8 cellular contexts compared by ENCODE assay signal in genomic region chr16:31476305-31477219, GRCh38. TPM values are rescaled to one million over a fixed set of nuclear protein-coding genes. Genes with fewer than 3 reads are reported as not detected.
DNase-seq lines count a peak whose midpoint lies in the region; ATAC-seq lines count a peak whose summit lies in the region.

No MANE protein-coding gene starts in this region.

- ATAC-seq in GM18858 (IDR thresholded peaks at IDR 0.05; ENCODE audit: unreplicated experiment) = peak; percentile 37
- peak; percentile 58 for ATAC-seq in HG03457 (IDR thresholded peaks at IDR 0.05; ENCODE audit: unreplicated experiment)
- ATAC-seq in naive thymus-derived CD4-positive, alpha-beta T cell = peak; percentile 93

- peak overlapping the region; percentile 72 to 78 for H3K4me3 ChIP-seq in duodenal mucosa (ENCODE audit: low read depth in 1 of 2, low read length in 2 of 2)
- H3K4me3 ChIP-seq in naive thymus-derived CD4-positive, alpha-beta T cell (ENCODE audit: low read length) = peak overlapping the region; percentile 65

- no peaks in the 10 kb centered on the region for H3K9me3 Mint-ChIP-seq in naive thymus-derived CD4-positive, alpha-beta T cell

- peak; percentile 79 for DNase-seq in activated CD4-positive, CD25-positive, alpha-beta regulatory T cell treated with anti-CD3 and anti-CD28 coated beads, Interleukin-2, amount 50 U/mL, for 72 hours
- DNase-seq in naive thymus-derived CD4-positive, alpha-beta T cell = peak; percentile 60 to 85 (median 77)
- peak; percentile 73 to 87 (median 84) for DNase-seq in stimulated activated naive CD4-positive, alpha-beta T cell (lab: John Stamatoyannopoulos, UW)
- DNase-seq in NCI-H146 (lab: John Stamatoyannopoulos, UW) (no peak), NCI-H2107 (lab: John Stamatoyannopoulos, UW) (no peak)

- H3K4me1 ChIP-seq in duodenal mucosa (ENCODE audit: control insufficient read depth in 1 of 2, insufficient read depth in 2 of 2, low read length in 2 of 2) = peaks cover 19 to 59% of the 10 kb centered on the region in 2 donors
- peaks cover 2 to 6% of the 10 kb centered on the region in 2 donors for H3K4me1 ChIP-seq in naive thymus-derived CD4-positive, alpha-beta T cell (ENCODE audit: control insufficient read depth in 2 of 2, insufficient read depth in 2 of 2, low read length in 2 of 2)

- intact Hi-C loops in naive thymus-derived CD4-positive, alpha-beta T cell (cut with micrococcal nuclease) = loop anchor here (1.0 to 5.0 kb wide), 5 partner anchors 11 to 236 kb away; partner anchors contain the start of genes ARMC5 (in 2 of the 2) and RUSF1 (in 1 of the 2)

- H3K27me3 Mint-ChIP-seq in naive thymus-derived CD4-positive, alpha-beta T cell = peaks cover 0 to 63% (median 11%) of the 10 kb centered on the region in 5 donors

- CTCF ChIA-PET in naive thymus-derived CD4-positive, alpha-beta T cell (lab: Charles Lee) = interaction anchor here (0.9 to 3.2 kb wide), 3 partner anchors 16 to 392 kb away, joined by 3 to 17 read pairs (median 3); partner anchors contain the start of gene ARMC5

- peaks cover 0 to 6% of the 10 kb centered on the region in 2 donors for H3K36me3 ChIP-seq in duodenal mucosa (ENCODE audit: control insufficient read depth in 1 of 2, insufficient read depth in 2 of 2, low read length in 2 of 2)
- no peaks in the 10 kb centered on the region for H3K36me3 ChIP-seq in naive thymus-derived CD4-positive, alpha-beta T cell (ENCODE audit: control insufficient read depth in 2 of 3, insufficient read depth in 3 of 3, low read length in 3 of 3)

- H3K9me3 ChIP-seq in duodenal mucosa (ENCODE audit: control insufficient read depth in 1 of 2, low read length in 2 of 2) = no peaks in the 10 kb centered on the region
- no peaks in the 10 kb centered on the region for H3K9me3 ChIP-seq in naive thymus-derived CD4-positive, alpha-beta T cell (ENCODE audit: control insufficient read depth in 2 of 3, low read length in 3 of 3)

- no peaks in the 10 kb centered on the region for H3K36me3 Mint-ChIP-seq in naive thymus-derived CD4-positive, alpha-beta T cell

- POLR2A ChIA-PET in naive thymus-derived CD4-positive, alpha-beta T cell (lab: Charles Lee) = interaction anchor here (0.7 to 7.8 kb wide), 9 partner anchors 11 to 519 kb away, joined by 3 to 69 read pairs (median 4); partner anchors contain the start of genes ARMC5, RUSF1 and SETD1A

- peak overlapping the region; percentile 75 to 91 (median 84) for H3K4me3 Mint-ChIP-seq in naive thymus-derived CD4-positive, alpha-beta T cell

- peak overlapping the region; percentile 64 to 73 for H3K9ac ChIP-seq in duodenal mucosa (ENCODE audit: low read depth in 1 of 2, low read length in 2 of 2)

- H3K27ac ChIP-seq in duodenal mucosa (ENCODE audit: low read depth, low read length) = peak overlapping the region; percentile 94
- peak overlapping the region; percentile 65 for H3K27ac ChIP-seq in naive thymus-derived CD4-positive, alpha-beta T cell (ENCODE audit: low read depth, low read length)

- H3K4me1 Mint-ChIP-seq in naive thymus-derived CD4-positive, alpha-beta T cell = peaks cover 8 to 30% (median 19%) of the 10 kb centered on the region in 7 donors

- peaks cover 0 to under 1% of the 10 kb centered on the region in 2 donors for H3K27me3 ChIP-seq in duodenal mucosa (ENCODE audit: control insufficient read depth in 1 of 2, insufficient read depth in 2 of 2, low read length in 2 of 2)
- no peaks in the 10 kb centered on the region for H3K27me3 ChIP-seq in naive thymus-derived CD4-positive, alpha-beta T cell (ENCODE audit: control insufficient read depth in 2 of 2, insufficient read depth in 2 of 2, low read length in 2 of 2)

- peak overlapping the region in 8 of 9 donors; percentile 58 to 83 (median 79) for H3K27ac Mint-ChIP-seq in naive thymus-derived CD4-positive, alpha-beta T cell

RNA-seq across cellular contexts. Expression of gene TGFB1I1, which starts 4.6 kb away (rescaled TPM):
- 1 to 10 TPM in 1 of 5 experiments, under 1 TPM in 4; 0.29 to 1.5 (median 0.57) TPM for total RNA-seq in naive thymus-derived CD4-positive, alpha-beta T cell
- under 1 TPM; 0.32 to 0.44 TPM for polyA plus RNA-seq in naive thymus-derived CD4-positive, alpha-beta T cell

RNA-seq across cellular contexts. Expression of gene SLC5A2, which starts 6.4 kb away (rescaled TPM):
- 1 to 10 TPM in 4 of 5 experiments, under 1 TPM in 1; 0.12 to 5.5 (median 3.7) TPM for total RNA-seq in naive thymus-derived CD4-positive, alpha-beta T cell
- 1 to 10 TPM; 2.4 to 3.3 TPM for polyA plus RNA-seq in naive thymus-derived CD4-positive, alpha-beta T cell

RNA-seq across cellular contexts. Expression of gene ARMC5, which starts 17.3 kb away (rescaled TPM):
- 10 to 100 TPM in 3 of 5 experiments, 1 to 10 TPM in 2; 8.5 to 14.4 (median 11.5) TPM for total RNA-seq in naive thymus-derived CD4-positive, alpha-beta T cell
- polyA plus RNA-seq in naive thymus-derived CD4-positive, alpha-beta T cell = 10 to 100 TPM in 1 of 2 donors, 1 to 10 TPM in 1; 6.2 to 12.1 TPM

RNA-seq across cellular contexts. Expression of gene RUSF1, which starts 31.6 kb away (rescaled TPM):
- total RNA-seq in naive thymus-derived CD4-positive, alpha-beta T cell = 100 to 1,000 TPM in 2 of 5 experiments, 10 to 100 TPM in 3; 47.3 to 118 (median 89.5) TPM
- polyA plus RNA-seq in naive thymus-derived CD4-positive, alpha-beta T cell = 10 to 100 TPM; 22.8 to 30.1 TPM

RNA-seq across cellular contexts. Expression of gene ZNF843, which starts 34.0 kb away (rescaled TPM):
- total RNA-seq in naive thymus-derived CD4-positive, alpha-beta T cell = under 1 TPM; 0.11 to 0.54 (median 0.32) TPM
- polyA plus RNA-seq in naive thymus-derived CD4-positive, alpha-beta T cell = under 1 TPM; 0.12 to 0.33 TPM

Comparison
In these comparisons a context has a peak if more than half of its experiments do, and no peak if none do; other contexts are left out.
1. ATAC-seq: peak in every context shown above with its lines; median percentile 93 in naive thymus-derived CD4-positive, alpha-beta T cell; 58 in HG03457; 37 in GM18858.
2. DNase-seq: peak in activated CD4-positive, CD25-positive, alpha-beta regulatory T cell treated with anti-CD3 and anti-CD28 coated beads, Interleukin-2, amount 50 U/mL, for 72 hours (single experiment), naive thymus-derived CD4-positive, alpha-beta T cell (9 of 9) and stimulated activated naive CD4-positive, alpha-beta T cell (6 of 6); none in NCI-H146 (single experiment) and NCI-H2107 (single experiment).